8 cellular contexts compared by ENCODE assay signal in genomic region chr1:52702886-52703787, GRCh38. TPM values are rescaled to one million over a fixed set of nuclear protein-coding genes. Genes with fewer than 3 reads are reported as not detected.
A peak's percentile ranks its signal among the peaks of the same experiment; 100 is the strongest.
DNase-seq lines count a peak whose midpoint lies in the region; ATAC-seq and TF ChIP-seq lines count a peak whose summit lies in the region.

No MANE protein-coding gene starts in this region.

- H3K4me3 Mint-ChIP-seq in endothelial cell (ENCODE audit: unreplicated experiment) = peak overlapping the region; percentile 95

- peaks cover 7% of the 10 kb centered on the region for H3K4me1 Mint-ChIP-seq in endothelial cell (ENCODE audit: unreplicated experiment)

- no peaks in the 10 kb centered on the region for H3K9me3 Mint-ChIP-seq in endothelial cell (ENCODE audit: unreplicated experiment)

- no peak for DNase-seq in AG04449 (ENCODE audit: low read depth, low spot score)
- peak; percentile 77 for DNase-seq in NK-92 treated with Interleukin-12 subunit alpha and Interleukin-12 subunit beta, amount 100 ng/mL, for 24 hours (lab: John Stamatoyannopoulos, UW)
- peak; percentile 83 for DNase-seq in activated CD8-positive, alpha-beta memory T cell treated with anti-CD3 and anti-CD28 coated beads, Interleukin-2, amount 50 U/mL, for 48 hours
- peak; percentile 78 for DNase-seq in endothelial cell (ENCODE audit: low spot score)
- peak; percentile 94 for DNase-seq in mesenteric fat pad (ENCODE audit: low spot score)
- DNase-seq in stimulated activated CD8-positive, alpha-beta memory T cell treated with anti-CD3 and anti-CD28 coated beads, Interleukin-12 subunit alpha, Interleukin-12 subunit beta, amount 100 ng/mL, for 4 hours (ENCODE audit: low read depth) = peak; percentile 59

- POLR2A ChIA-PET in AG04449 (lab: Yijun Ruan, JAX) = no interaction called here

- ATAC-seq in GM19043 (IDR thresholded peaks at IDR 0.05; ENCODE audit: low read depth, unreplicated experiment) = peak; percentile 85
- peak; percentile 85 for ATAC-seq in HG03432 (IDR thresholded peaks at IDR 0.05; ENCODE audit: unreplicated experiment)

- H3K4me3 ChIP-seq in AG04449 (ENCODE audit: low read depth, low read length) = peak overlapping the region; percentile 63

- H3K36me3 Mint-ChIP-seq in endothelial cell (ENCODE audit: low read depth, unreplicated experiment) = no peaks in the 10 kb centered on the region

- CTCF ChIA-PET in AG04449 (lab: Yijun Ruan, JAX) = interaction anchor here (0.8 to 1.6 kb wide), 3 partner anchors 17 to 478 kb away, joined by 3 read pairs; no protein-coding TSS in a partner anchor

- TF ChIP-seq CTCF in AG04449 (IDR thresholded peaks at IDR 0.05; ENCODE audit: insufficient read depth, low read length, missing control alignments) (no peak), endothelial cell (IDR thresholded peaks at IDR 0.05; ENCODE audit: unreplicated experiment) (no peak)

- no peaks in the 10 kb centered on the region for H3K27me3 Mint-ChIP-seq in endothelial cell (ENCODE audit: unreplicated experiment)

- peak overlapping the region; percentile 84 for H3K27ac Mint-ChIP-seq in endothelial cell (ENCODE audit: unreplicated experiment)

RNA-seq across cellular contexts. Expression of gene COA7, which starts 5.0 kb away (rescaled TPM):
- total RNA-seq in endothelial cell (ENCODE audit: unreplicated experiment) (14.4 TPM), mesenteric fat pad (24.5 TPM)

RNA-seq across cellular contexts. Expression of gene ZYG11B, which starts 23.1 kb away (rescaled TPM):
- total RNA-seq in endothelial cell (ENCODE audit: unreplicated experiment) (39.0 TPM), mesenteric fat pad (33.0 TPM)
